In genomic region chr12:64691227-64691792, GRCh38 we compare ENCODE assay signal across 9 cellular contexts.
DNase-seq lines count a peak whose midpoint lies in the region; ATAC-seq lines count a peak whose summit lies in the region.
"Had no signal": no experiment of that assay in that cellular context is flagged by ENCODE, and none has a peak within 500 bp of the region (broad histone marks: within the 10 kb centered on the region; RNA-seq: fewer than 3 reads in every experiment).

No MANE protein-coding gene starts in this region.

- no peak for ATAC-seq in activated CD8-positive, alpha-beta memory T cell treated with anti-CD3 and anti-CD28 coated beads, Interleukin-2, amount 10 ng/mL, durations not matched to agents 7 days and 5 days
- ATAC-seq in stimulated activated memory B cell treated with anti-CD40 and anti-IgM and Interleukin-4, amounts not matched to agents 10 μg/mL and 1 μg/mL and 100 μg/mL, for 72 hours, result no peak
- ATAC-seq in GM21526 (IDR thresholded peaks at IDR 0.05; ENCODE audit: low FRiP score, unreplicated experiment), result no peak

- H3K27ac Mint-ChIP-seq in activated CD8-positive, alpha-beta memory T cell treated with anti-CD3 and anti-CD28 coated beads, Interleukin-2, amount 10 ng/mL, durations not matched to agents 7 days and 5 days, result peak overlapping the region; percentile 50
- H3K27ac Mint-ChIP-seq in stimulated activated memory B cell treated with anti-CD40 and anti-IgM and Interleukin-4, amounts not matched to agents 10 μg/mL and 1 μg/mL and 100 μg/mL, for 72 hours, result peak overlapping the region; percentile 63
- H3K27ac Mint-ChIP-seq: activated T-helper 1 cell treated with anti-CD3 and anti-CD28 coated beads, Interleukin-12 subunit alpha, Interleukin-12 subunit beta, Interleukin-2, Interleukin-4 antibody, amounts not matched to agents 30 ng/mL and 10 ng/mL and 1 ng/mL, durations not matched to agents 14 hours and 24 hours and 36 hours had no signal

- DNase-seq in activated CD8-positive, alpha-beta memory T cell treated with anti-CD3 and anti-CD28 coated beads, Interleukin-2, amount 10 ng/mL, durations not matched to agents 7 days and 5 days, result no peak
- DNase-seq in activated CD8-positive, alpha-beta memory T cell treated with anti-CD3 and anti-CD28 coated beads for 24 hours, result no peak
- DNase-seq in NCI-H69 (lab: John Stamatoyannopoulos, UW), result peak; percentile 96
- peak; percentile 72 for DNase-seq in iPS DF 19.7 (ENCODE audit: low read depth, low spot score)
- no peak for DNase-seq in GM19240 (ENCODE audit: insufficient read length, low spot score)
- no peak for DNase-seq in stimulated activated CD4-positive, alpha-beta T cell treated with anti-CD3 and anti-CD28 coated beads, Interleukin-15, amount 100 ng/mL, for 24 hours

- no peak overlapping the region for H3K4me3 Mint-ChIP-seq in activated CD8-positive, alpha-beta memory T cell treated with anti-CD3 and anti-CD28 coated beads, Interleukin-2, amount 10 ng/mL, durations not matched to agents 7 days and 5 days
- H3K4me3 Mint-ChIP-seq in stimulated activated memory B cell treated with anti-CD40 and anti-IgM and Interleukin-4, amounts not matched to agents 10 μg/mL and 1 μg/mL and 100 μg/mL, for 72 hours, result no peak overlapping the region
- H3K4me3 Mint-ChIP-seq: activated T-helper 1 cell treated with anti-CD3 and anti-CD28 coated beads, Interleukin-12 subunit alpha, Interleukin-12 subunit beta, Interleukin-2, Interleukin-4 antibody, amounts not matched to agents 30 ng/mL and 10 ng/mL and 1 ng/mL, durations not matched to agents 14 hours and 24 hours and 36 hours had no signal

- H3K36me3 Mint-ChIP-seq in activated CD8-positive, alpha-beta memory T cell treated with anti-CD3 and anti-CD28 coated beads, Interleukin-2, amount 10 ng/mL, durations not matched to agents 7 days and 5 days, result peaks cover 45% of the 10 kb centered on the region
- peaks cover 60% of the 10 kb centered on the region for H3K36me3 Mint-ChIP-seq in stimulated activated memory B cell treated with anti-CD40 and anti-IgM and Interleukin-4, amounts not matched to agents 10 μg/mL and 1 μg/mL and 100 μg/mL, for 72 hours

- peaks cover 38% of the 10 kb centered on the region for H3K4me1 Mint-ChIP-seq in activated CD8-positive, alpha-beta memory T cell treated with anti-CD3 and anti-CD28 coated beads, Interleukin-2, amount 10 ng/mL, durations not matched to agents 7 days and 5 days
- H3K4me1 Mint-ChIP-seq in stimulated activated memory B cell treated with anti-CD40 and anti-IgM and Interleukin-4, amounts not matched to agents 10 μg/mL and 1 μg/mL and 100 μg/mL, for 72 hours, result peaks cover 32% of the 10 kb centered on the region

- no peaks in the 10 kb centered on the region for H3K27me3 Mint-ChIP-seq in activated CD8-positive, alpha-beta memory T cell treated with anti-CD3 and anti-CD28 coated beads, Interleukin-2, amount 10 ng/mL, durations not matched to agents 7 days and 5 days
- H3K27me3 Mint-ChIP-seq in stimulated activated memory B cell treated with anti-CD40 and anti-IgM and Interleukin-4, amounts not matched to agents 10 μg/mL and 1 μg/mL and 100 μg/mL, for 72 hours, result no peaks in the 10 kb centered on the region

- CTCF ChIA-PET in activated CD8-positive, alpha-beta memory T cell treated with anti-CD3 and anti-CD28 coated beads, Interleukin-2, amount 10 ng/mL, durations not matched to agents 7 days and 5 days (lab: Charles Lee), result interaction anchor here (1.2 to 2.1 kb wide), 3 partner anchors 14 to 142 kb away, joined by 3 to 9 read pairs (median 3); no protein-coding TSS in a partner anchor

- H3K9me3 Mint-ChIP-seq in activated CD8-positive, alpha-beta memory T cell treated with anti-CD3 and anti-CD28 coated beads, Interleukin-2, amount 10 ng/mL, durations not matched to agents 7 days and 5 days (ENCODE audit: low read depth), result no peaks in the 10 kb centered on the region
- no peaks in the 10 kb centered on the region for H3K9me3 Mint-ChIP-seq in stimulated activated memory B cell treated with anti-CD40 and anti-IgM and Interleukin-4, amounts not matched to agents 10 μg/mL and 1 μg/mL and 100 μg/mL, for 72 hours
- H3K9me3 Mint-ChIP-seq: activated T-helper 1 cell treated with anti-CD3 and anti-CD28 coated beads, Interleukin-12 subunit alpha, Interleukin-12 subunit beta, Interleukin-2, Interleukin-4 antibody, amounts not matched to agents 30 ng/mL and 10 ng/mL and 1 ng/mL, durations not matched to agents 14 hours and 24 hours and 36 hours had no signal

Comparison
In these comparisons a context has a peak if more than half of its experiments do, and no peak if none do; other contexts are left out.
1. DNase-seq: peak in NCI-H69 (single experiment) and iPS DF 19.7 (single experiment); none in activated CD8-positive, alpha-beta memory T cell treated with anti-CD3 and anti-CD28 coated beads, Interleukin-2, amount 10 ng/mL, durations not matched to agents 7 days and 5 days (single experiment), activated CD8-positive, alpha-beta memory T cell treated with anti-CD3 and anti-CD28 coated beads for 24 hours (single experiment), GM19240 (single experiment) and stimulated activated CD4-positive, alpha-beta T cell treated with anti-CD3 and anti-CD28 coated beads, Interleukin-15, amount 100 ng/mL, for 24 hours (single experiment).